ENCODE assay signal across 30 cellular contexts in genomic region chr14:19771895-19772430, GRCh38. TPM values are rescaled to one million over a fixed set of nuclear protein-coding genes. Genes with fewer than 3 reads are reported as not detected.
DNase-seq lines count a peak whose midpoint lies in the region; ATAC-seq, FAIRE-seq and TF ChIP-seq lines count a peak whose summit lies in the region.
"Had no signal": no experiment of that assay in that cellular context is flagged by ENCODE, and none has a peak within 500 bp of the region (broad histone marks: within the 10 kb centered on the region; RNA-seq: fewer than 3 reads in every experiment).

No MANE protein-coding gene starts in this region.

- TF ChIP-seq CTCF in testis (IDR thresholded peaks at IDR 0.05): no peak
- no peak for TF ChIP-seq CTCF in type B pancreatic cell (conservative IDR thresholded peaks at IDR 0.05)

- ATAC-seq in HG02884 (IDR thresholded peaks at IDR 0.05; ENCODE audit: unreplicated experiment) (peak; percentile 12), GM18907 (IDR thresholded peaks at IDR 0.05; ENCODE audit: unreplicated experiment) (no peak)
- ATAC-seq: naive thymus-derived CD4-positive, alpha-beta T cell; SK-N-SH treated with all-trans-retinoic acid at 6 μM for 48 hours had no signal

- H3K36me3 Mint-ChIP-seq in type B pancreatic cell: no peaks in the 10 kb centered on the region
- H3K36me3 Mint-ChIP-seq: CD14-positive monocyte had no signal

- H3K4me1 Mint-ChIP-seq in type B pancreatic cell (ENCODE audit: unreplicated experiment): no peaks in the 10 kb centered on the region
- H3K4me1 Mint-ChIP-seq: activated B cell treated with CpG ODN at 0.5 μM for 24 hours; CD14-positive monocyte; naive thymus-derived CD4-positive, alpha-beta T cell had no signal

- no peak overlapping the region for H3K4me3 Mint-ChIP-seq in type B pancreatic cell
- H3K4me3 Mint-ChIP-seq: activated B cell treated with CpG ODN at 0.5 μM for 24 hours; CD14-positive monocyte; naive thymus-derived CD4-positive, alpha-beta T cell had no signal

- TF ChIP-seq POLR2A in testis (IDR thresholded peaks at IDR 0.05): no peak

- H3K9me3 Mint-ChIP-seq in type B pancreatic cell: peaks cover 4% of the 10 kb centered on the region

- no peaks in the 10 kb centered on the region for H3K27me3 ChIP-seq in testis
- H3K27me3 ChIP-seq: Peyer's patch had no signal

- whole genome bisulfite sequencing in testis, 2 donors: 86 to 91% methylated on average over 1 of the region's 1 CpG

- peak; percentile 55 for FAIRE-seq in G401.6 (lab: Jason Lieb, UNC)
- FAIRE-seq: HTR-8/SVneo had no signal

- intact Hi-C loops in testis (cut with DNase I; ENCODE audit: low total_unique reads): no loop called here

- no peak overlapping the region for H3K27ac Mint-ChIP-seq in type B pancreatic cell
- H3K27ac Mint-ChIP-seq: activated B cell treated with CpG ODN at 0.5 μM for 24 hours; naive thymus-derived CD4-positive, alpha-beta T cell had no signal

- H3K4me3 ChIP-seq in testis: no peak overlapping the region
- H3K4me3 ChIP-seq: coronary artery, Peyer's patch had no signal

- DNase-seq in RPMI8226: peak; percentile 56
- DNase-seq in medulla oblongata (ENCODE audit: extremely low spot score): peak; percentile 56
- no peak for DNase-seq in NCI-H128 (lab: John Stamatoyannopoulos, UW; ENCODE audit: unreplicated experiment)
- no peak for DNase-seq in testis
- DNase-seq in type B pancreatic cell (ENCODE audit: extremely low spot score, unreplicated experiment): no peak
- DNase-seq: activated B cell treated with CpG ODN at 0.5 μM for 24 hours; activated T-cell treated with anti-CD3 and anti-CD28 coated beads, Interleukin-2, amount 50 U/mL, for 1 hour; HCEC 1CT; kidney glomerular epithelial cell; mesendoderm; naive thymus-derived CD4-positive, alpha-beta T cell; NCI-H1105; NCI-H2029 treated with DMSO at 0.1 percent for 48 hours; NCI-H446; occipital lobe; Peyer's patch; stimulated activated CD4-positive, alpha-beta T cell treated with anti-CD3 and anti-CD28 coated beads, Interleukin-12 subunit alpha, Interleukin-12 subunit beta, amount 100 ng/mL, for 4 hours; stimulated activated CD4-positive, alpha-beta T cell treated with anti-CD3 and anti-CD28 coated beads, Interleukin-4, amount 100 ng/mL, for 4 hours had no signal

- H3K27me3 Mint-ChIP-seq in type B pancreatic cell: no peaks in the 10 kb centered on the region
- H3K27me3 Mint-ChIP-seq: activated B cell treated with CpG ODN at 0.5 μM for 24 hours had no signal

- no peaks in the 10 kb centered on the region for H3K9me3 ChIP-seq in testis

- no peak overlapping the region for H3K27ac ChIP-seq in testis
- H3K27ac ChIP-seq: coronary artery, Peyer's patch had no signal

- H3K4me1 ChIP-seq in testis: no peaks in the 10 kb centered on the region
- H3K4me1 ChIP-seq: Peyer's patch had no signal

- H3K36me3 ChIP-seq in testis (ENCODE audit: low read depth, missing control alignments): no peaks in the 10 kb centered on the region
- H3K36me3 ChIP-seq: Peyer's patch had no signal

RNA-seq across cellular contexts. Expression of gene OR4M1, which starts 1.3 kb away (rescaled TPM):
- under 1 TPM; 0.19 to 0.87 TPM for total RNA-seq in testis
- polyA plus RNA-seq in testis (ENCODE audit: insufficient read depth, low read depth, low replicate concordance): not detected
- not detected in 2 replicates for total RNA-seq in type B pancreatic cell (ENCODE audit: low replicate concordance)
- total RNA-seq: activated B cell treated with CpG ODN at 0.5 μM for 24 hours; fibroblast of lung; glomerular endothelial cell; naive thymus-derived CD4-positive, alpha-beta T cell; occipital lobe; Peyer's patch; renal cortical epithelial cell; ureter had no signal
- polyA plus RNA-seq: adipose tissue; CD14-positive monocyte; fibroblast of lung; naive thymus-derived CD4-positive, alpha-beta T cell had no signal

RNA-seq across cellular contexts. Expression of gene OR4Q3, which starts 28.6 kb away (rescaled TPM):
- total RNA-seq in testis: 1 to 10 TPM in 1 of 2 donors, under 1 TPM in 1; 0.87 to 1.5 TPM
- polyA plus RNA-seq in testis (ENCODE audit: insufficient read depth, low read depth, low replicate concordance): not detected
- not detected in 2 replicates for total RNA-seq in type B pancreatic cell (ENCODE audit: low replicate concordance)
- total RNA-seq: activated B cell treated with CpG ODN at 0.5 μM for 24 hours; fibroblast of lung; glomerular endothelial cell; naive thymus-derived CD4-positive, alpha-beta T cell; occipital lobe; Peyer's patch; renal cortical epithelial cell; ureter had no signal
- polyA plus RNA-seq: adipose tissue; CD14-positive monocyte; fibroblast of lung; naive thymus-derived CD4-positive, alpha-beta T cell had no signal

RNA-seq across cellular contexts. Expression of gene OR4N2, which starts 31.6 kb away (rescaled TPM):
- total RNA-seq in testis: under 1 TPM in 1 of 2 donors, not detected in 1; 0.31 TPM
- 1.7 TPM for polyA plus RNA-seq in testis (ENCODE audit: insufficient read depth, low read depth, low replicate concordance)
- total RNA-seq in type B pancreatic cell (ENCODE audit: low replicate concordance): not detected in 2 replicates
- total RNA-seq: activated B cell treated with CpG ODN at 0.5 μM for 24 hours; fibroblast of lung; glomerular endothelial cell; naive thymus-derived CD4-positive, alpha-beta T cell; occipital lobe; Peyer's patch; renal cortical epithelial cell; ureter had no signal
- polyA plus RNA-seq: adipose tissue; CD14-positive monocyte; fibroblast of lung; naive thymus-derived CD4-positive, alpha-beta T cell had no signal

RNA-seq across cellular contexts. Expression of gene OR11H2, which starts 58.3 kb away (rescaled TPM):
- total RNA-seq in testis (under 1 TPM in 1 of 2 donors, not detected in 1; 0.55 TPM), type B pancreatic cell (ENCODE audit: low replicate concordance) (not detected in 2 replicates)
- polyA plus RNA-seq in testis (ENCODE audit: insufficient read depth, low read depth, low replicate concordance): not detected
- total RNA-seq: activated B cell treated with CpG ODN at 0.5 μM for 24 hours; fibroblast of lung; glomerular endothelial cell; naive thymus-derived CD4-positive, alpha-beta T cell; occipital lobe; Peyer's patch; renal cortical epithelial cell; ureter had no signal
- polyA plus RNA-seq: adipose tissue; CD14-positive monocyte; fibroblast of lung; naive thymus-derived CD4-positive, alpha-beta T cell had no signal

Comparison
In these comparisons a context has a peak if more than half of its experiments do, and no peak if none do; other contexts are left out.
1. DNase-seq: peak in RPMI8226 (single experiment) and medulla oblongata (single experiment); none in NCI-H128 (single experiment), testis (single experiment) and type B pancreatic cell (single experiment).